1 cellular context compared by ENCODE assay signal in the genomic region with DNA sequence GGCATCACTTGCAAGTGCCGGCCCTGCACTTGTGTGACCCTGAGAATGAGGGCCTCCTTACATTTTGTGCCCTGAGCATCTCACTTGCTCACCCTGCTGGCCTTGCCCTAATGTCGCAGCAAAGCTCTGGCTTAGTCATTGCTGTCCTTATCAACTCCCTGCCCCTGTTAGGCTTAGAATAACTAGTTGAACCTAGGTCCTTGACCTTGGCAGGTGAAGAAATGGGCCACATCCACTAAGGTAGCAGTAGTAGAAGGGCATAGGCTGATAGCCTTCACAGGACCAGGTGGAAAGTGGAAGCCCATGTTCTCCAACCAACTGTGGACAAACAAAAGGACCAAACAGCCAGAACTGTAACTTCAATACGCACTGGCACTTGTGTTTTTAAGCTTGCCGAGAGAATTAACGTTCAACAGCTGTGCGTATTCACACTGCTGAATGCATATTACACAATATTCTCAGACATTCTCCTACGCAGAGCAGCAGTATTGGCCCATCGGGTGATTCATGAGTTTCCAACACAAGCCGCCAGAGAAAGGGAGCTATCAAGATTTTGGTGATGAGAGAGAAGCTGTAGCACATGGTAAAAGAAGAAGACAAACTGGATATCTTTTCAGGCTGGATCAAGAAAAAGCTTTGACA.
TF ChIP-seq lines count a peak whose summit lies in the region.

No MANE protein-coding gene starts in this region.

TF ChIP-seq in WTC11, 78 proteins besides CTCF, POLR2A, EP300 and RAD21 (continued from another document):
- TF ChIP-seq IRF2 (CRISPR knock-in tag; IDR thresholded peaks at IDR 0.05; ENCODE audit: borderline replicate concordance, low read depth) (no peak), FOXK1 (CRISPR knock-in tag; IDR thresholded peaks at IDR 0.05) (no peak)
